Comparison of ENCODE assay signal across 8 cellular contexts in genomic region chr6:29964904-29965872, GRCh38. TPM values are rescaled to one million over a fixed set of nuclear protein-coding genes. Genes with fewer than 3 reads are reported as not detected.
DNase-seq lines count a peak whose midpoint lies in the region; ATAC-seq and TF ChIP-seq lines count a peak whose summit lies in the region.

No MANE protein-coding gene starts in this region.

- peaks cover 48% of the 10 kb centered on the region for H3K4me1 Mint-ChIP-seq in activated T-cell treated with anti-CD3 and anti-CD28 coated beads, Interleukin-2, amount 50 U/mL, for 4 hours (ENCODE audit: low read depth)

- TF ChIP-seq RAD21 in IMR-90 (IDR thresholded peaks at IDR 0.05; ENCODE audit: low read length), result no peak

- H3K9me1 ChIP-seq in IMR-90 (ENCODE audit: insufficient read depth, low read length), result no peaks in the 10 kb centered on the region; the same call in 1 of the 2 replicates

- H2AFZ ChIP-seq in IMR-90 (replicated peaks; ENCODE audit: low read length, poor library complexity), result peak overlapping the region; percentile 68
- peak overlapping the region; percentile 61 for H2AFZ ChIP-seq in PC-3 (ENCODE audit: low read length)

- peak; percentile 91 for ATAC-seq in GM21526 (IDR thresholded peaks at IDR 0.05; ENCODE audit: low FRiP score, unreplicated experiment)
- peak; percentile 89 for ATAC-seq in IMR-90 (ENCODE audit: low read depth)
- ATAC-seq in PC-3, result peak; percentile 85
- peak; percentile 99 for ATAC-seq in activated T-cell treated with anti-CD3 and anti-CD28 coated beads, Interleukin-2, amount 50 U/mL, for 4 hours
- peak; percentile 93 for ATAC-seq in esophagus mucosa

- H3K27me3 Mint-ChIP-seq in activated T-cell treated with anti-CD3 and anti-CD28 coated beads, Interleukin-2, amount 50 U/mL, for 4 hours (ENCODE audit: low read depth), result no peaks in the 10 kb centered on the region

- H4K20me1 ChIP-seq in IMR-90 (ENCODE audit: insufficient read depth, low read length) (no peaks in the 10 kb centered on the region), PC-3 (ENCODE audit: low read length) (no peaks in the 10 kb centered on the region)

- H2BK20ac ChIP-seq in IMR-90 (ENCODE audit: low read depth, low read length), result peak overlapping the region; percentile 77

- CTCF ChIA-PET in IMR-90 (lab: Yijun Ruan, JAX), result interaction anchor here (0.6 to 0.8 kb wide), 3 partner anchors 12 to 1891 kb away, joined by 3 to 5 read pairs (median 3); no protein-coding TSS in a partner anchor
- CTCF ChIA-PET in PC-3 (lab: Charles Lee), result interaction anchor here (0.5 to 1.0 kb wide), 2 partner anchors 10 to 315 kb away, joined by 3 read pairs; no protein-coding TSS in a partner anchor

- H3K4me3 Mint-ChIP-seq in activated T-cell treated with anti-CD3 and anti-CD28 coated beads, Interleukin-2, amount 50 U/mL, for 4 hours, result peak overlapping the region; percentile 87

- peak overlapping the region; percentile 96 for H4K91ac ChIP-seq in IMR-90 (ENCODE audit: insufficient read depth, low read depth, low read length)

- peak; percentile 60 for DNase-seq in D341Med (ENCODE audit: low spot score)
- peak; percentile 91 for DNase-seq in IMR-90
- DNase-seq in PC-3, result peak; percentile 90
- peak; percentile 76 for DNase-seq in activated T-cell treated with anti-CD3 and anti-CD28 coated beads, Interleukin-2, amount 50 U/mL, for 4 hours
- DNase-seq in myocyte (ENCODE audit: low read depth), result peak; percentile 93
- DNase-seq in stimulated activated naive CD4-positive, alpha-beta T cell (lab: John Stamatoyannopoulos, UW), result peak; percentile 51 to 82 (median 76)

- POLR2A ChIA-PET in IMR-90 (lab: Charles Lee; ENCODE audit: unreplicated experiment), result interaction anchor here (0.6 to 1.1 kb wide), 2 partner anchors 13 to 159 kb away, joined by 5 to 6 read pairs; no protein-coding TSS in a partner anchor
- POLR2A ChIA-PET in PC-3 (lab: Charles Lee; ENCODE audit: unreplicated experiment), result interaction anchor here (0.5 kb wide), 1 partner anchor 174 kb away, joined by 3 read pairs; no protein-coding TSS in a partner anchor

- H3K79me2 ChIP-seq in PC-3 (ENCODE audit: low read length), result no peaks in the 10 kb centered on the region

- H3K9me3 ChIP-seq in IMR-90 (ENCODE audit: control insufficient read depth, insufficient read depth, low read length), result no peaks in the 10 kb centered on the region
- H3K9me3 ChIP-seq in PC-3 (ENCODE audit: low read length), result no peaks in the 10 kb centered on the region

- H2AK9ac ChIP-seq in IMR-90 (replicated peaks; ENCODE audit: low read depth, low read length, poor library complexity), result peak overlapping the region; percentile 90

- H3K27ac ChIP-seq in IMR-90 (ENCODE audit: insufficient read depth, low read length) (peak overlapping the region; percentile 97), PC-3 (ENCODE audit: low read length) (peak overlapping the region; percentile 74)

- BruUV-seq in IMR-90 (replicated peaks; lab: Mats Ljungman, UMichigan) (no TSS peak), PC-3 (replicated peaks; lab: Mats Ljungman, UMichigan) (no TSS peak)

- in situ Hi-C loops in IMR-90 (cut with MboI; ENCODE audit: low sequenced_read_pairs), result no loop called here

- H3K4me2 ChIP-seq in IMR-90 (ENCODE audit: low read depth, low read length) (peak overlapping the region; percentile 84), PC-3 (ENCODE audit: low read length) (peak overlapping the region; percentile 35)

- no peak for TF ChIP-seq POLR2A in IMR-90 (IDR thresholded peaks at IDR 0.05; ENCODE audit: low read depth, low read length)

- H3K27me3 ChIP-seq in IMR-90 (ENCODE audit: control insufficient read depth, insufficient read depth, low read length), result no peaks in the 10 kb centered on the region
- H3K27me3 ChIP-seq in PC-3 (ENCODE audit: low read length), result no peaks in the 10 kb centered on the region

- peak overlapping the region; percentile 88 for H3K9ac ChIP-seq in IMR-90 (ENCODE audit: low read depth, low read length)
- peak overlapping the region; percentile 3 for H3K9ac ChIP-seq in PC-3 (ENCODE audit: low read length)

- peaks cover 8% of the 10 kb centered on the region for H3F3A ChIP-seq in PC-3 (ENCODE audit: low read length, unreplicated experiment)

- H4K8ac ChIP-seq in IMR-90 (ENCODE audit: low read depth in 2 of 2, low read length in 2 of 2), result peak overlapping the region; percentile 86 to 93

- no peaks in the 10 kb centered on the region; a peak in 2 of 4 replicates for H3K79me1 ChIP-seq in IMR-90 (ENCODE audit: low read depth in 1 of 2, low read length in 2 of 2)

- no peaks in the 10 kb centered on the region for H3K9me2 ChIP-seq in PC-3 (replicated peaks; ENCODE audit: low read length)

- peak overlapping the region; percentile 88 for H4K5ac ChIP-seq in IMR-90 (ENCODE audit: low read depth, low read length)

- TF ChIP-seq CTCF in IMR-90 (conservative IDR thresholded peaks at IDR 0.05; ENCODE audit: low read depth, low read length), result no peak
- no peak for TF ChIP-seq CTCF in PC-3 (conservative IDR thresholded peaks at IDR 0.05; ENCODE audit: low read depth, low read length)

- H3K18ac ChIP-seq in IMR-90 (ENCODE audit: low read depth, low read length), result peak overlapping the region; percentile 88

- peak overlapping the region; percentile 92 for H2BK5ac ChIP-seq in IMR-90 (ENCODE audit: low read depth, low read length, poor library complexity, severe bottlenecking)

- peak overlapping the region; percentile 78 for H3K23ac ChIP-seq in IMR-90 (ENCODE audit: low read depth, low read length)

- H3K4me3 ChIP-seq in IMR-90 (ENCODE audit: insufficient read depth, low read depth, low read length) (peak overlapping the region; percentile 41), PC-3 (ENCODE audit: low read length) (peak overlapping the region; percentile 27; the same call in 1 of the 2 replicates)

- WGBS in IMR-90 (ENCODE audit: extremely low coverage in 2 of 2, insufficient read length in 1 of 2), 2 experiments, result 11% methylated on average over 7 of the region's 9 CpGs; no CpG with 5 or more reads in 1 of the 2 experiments

- peaks cover 6% of the 10 kb centered on the region; the same call in 1 of the 2 replicates for H3K4me1 ChIP-seq in IMR-90 (ENCODE audit: control insufficient read depth, insufficient read depth, low read length)
- H3K4me1 ChIP-seq in PC-3 (ENCODE audit: insufficient read depth, low read length), result peaks cover 45% of the 10 kb centered on the region

- peak overlapping the region; percentile 93 for H3K4ac ChIP-seq in IMR-90 (ENCODE audit: low read depth, low read length)

- no peaks in the 10 kb centered on the region for H3K9me3 Mint-ChIP-seq in activated T-cell treated with anti-CD3 and anti-CD28 coated beads, Interleukin-2, amount 50 U/mL, for 4 hours

- H3K56ac ChIP-seq in IMR-90 (ENCODE audit: extremely low read depth, insufficient read depth, low read length), result peak overlapping the region; percentile 90

- H3K36me3 ChIP-seq in IMR-90 (ENCODE audit: control insufficient read depth, insufficient read depth, low read length) (no peaks in the 10 kb centered on the region), PC-3 (ENCODE audit: low read depth, low read length) (no peaks in the 10 kb centered on the region)

- peak overlapping the region; percentile 92 for H2AK5ac ChIP-seq in IMR-90 (ENCODE audit: low read depth, low read length)

- dilution Hi-C loops in IMR-90 (cut with HindIII; ENCODE audit: low sequenced_read_pairs, unreplicated experiment), result no loop called here

- intact Hi-C loops in IMR-90 (cut with micrococcal nuclease), result loop anchor here (1.0 kb wide), 1 partner anchor 23 kb away; the partner anchor contains the start of gene HLA-A
- intact Hi-C loops in PC-3 (cut with micrococcal nuclease), result loop anchor here (5.0 to 10.0 kb wide), 2 partner anchors 50 to 118 kb away; no protein-coding TSS in a partner anchor

- peak overlapping the region; percentile 79 for H3K14ac ChIP-seq in IMR-90 (replicated peaks; ENCODE audit: low read depth, low read length)

- no peaks in the 10 kb centered on the region for H3K36me3 Mint-ChIP-seq in activated T-cell treated with anti-CD3 and anti-CD28 coated beads, Interleukin-2, amount 50 U/mL, for 4 hours (ENCODE audit: insufficient read depth)

- peak overlapping the region; percentile 82 for H2BK15ac ChIP-seq in IMR-90 (ENCODE audit: low read depth, low read length)

- peak overlapping the region; percentile 93 for H2BK120ac ChIP-seq in IMR-90 (ENCODE audit: low read depth, low read length)

TF ChIP-seq in IMR-90, 13 proteins besides CTCF, POLR2A, EP300 and RAD21:
- TF ChIP-seq MAFK (IDR thresholded peaks at IDR 0.05; ENCODE audit: low read depth, low read length), result peak; percentile 64
- peak; percentile 95 for TF ChIP-seq NFE2L2 (IDR thresholded peaks at IDR 0.05; ENCODE audit: low read depth, low read length)
- TF ChIP-seq FOS (IDR thresholded peaks at IDR 0.05; ENCODE audit: low read depth, low read length), result peak; percentile 66; the same call in 1 of the 2 replicates
- TF ChIP-seq SMC3 (IDR thresholded peaks at IDR 0.05; ENCODE audit: low read depth, low read length), result no peak

RNA-seq across cellular contexts. Expression of gene HLA-A, which starts 22.9 kb away (rescaled TPM):
- 76.4 and 94.5 TPM in 2 replicates for total RNA-seq in IMR-90 (2012; rRNA removed)
- polyA plus RNA-seq in IMR-90 (2012; rRNA removed), result 218 and 239 TPM in 2 replicates
- polyA plus RNA-seq in IMR-90 (2012; cell fraction: cytosol; rRNA removed), result 418 and 434 TPM in 2 replicates
- polyA plus RNA-seq in IMR-90 (2012; cell fraction: nucleus; rRNA removed; ENCODE audit: low replicate concordance), result 176 and 182 TPM in 2 replicates
- 426 and 435 TPM in 2 replicates for total RNA-seq in PC-3 (2014; rRNA removed)
- total RNA-seq in activated T-cell treated with anti-CD3 and anti-CD28 coated beads, Interleukin-2, amount 50 U/mL, for 4 hours, result 1,000 to 10,000 TPM; 1,247 to 1,756 (median 1,527) TPM
- 100 TPM for total RNA-seq in esophagus mucosa
- total RNA-seq in myocyte, result 1,062 and 1,076 TPM in 2 replicates
- 656 TPM for polyA plus RNA-seq in myocyte (2012)

Comparison
In these comparisons a context has a peak if more than half of its experiments do, and no peak if none do; other contexts are left out.
1. Peak in every context shown above with its lines: DNase-seq, ATAC-seq, H3K4me3 ChIP-seq and H3K27ac ChIP-seq.